In the genomic region with DNA sequence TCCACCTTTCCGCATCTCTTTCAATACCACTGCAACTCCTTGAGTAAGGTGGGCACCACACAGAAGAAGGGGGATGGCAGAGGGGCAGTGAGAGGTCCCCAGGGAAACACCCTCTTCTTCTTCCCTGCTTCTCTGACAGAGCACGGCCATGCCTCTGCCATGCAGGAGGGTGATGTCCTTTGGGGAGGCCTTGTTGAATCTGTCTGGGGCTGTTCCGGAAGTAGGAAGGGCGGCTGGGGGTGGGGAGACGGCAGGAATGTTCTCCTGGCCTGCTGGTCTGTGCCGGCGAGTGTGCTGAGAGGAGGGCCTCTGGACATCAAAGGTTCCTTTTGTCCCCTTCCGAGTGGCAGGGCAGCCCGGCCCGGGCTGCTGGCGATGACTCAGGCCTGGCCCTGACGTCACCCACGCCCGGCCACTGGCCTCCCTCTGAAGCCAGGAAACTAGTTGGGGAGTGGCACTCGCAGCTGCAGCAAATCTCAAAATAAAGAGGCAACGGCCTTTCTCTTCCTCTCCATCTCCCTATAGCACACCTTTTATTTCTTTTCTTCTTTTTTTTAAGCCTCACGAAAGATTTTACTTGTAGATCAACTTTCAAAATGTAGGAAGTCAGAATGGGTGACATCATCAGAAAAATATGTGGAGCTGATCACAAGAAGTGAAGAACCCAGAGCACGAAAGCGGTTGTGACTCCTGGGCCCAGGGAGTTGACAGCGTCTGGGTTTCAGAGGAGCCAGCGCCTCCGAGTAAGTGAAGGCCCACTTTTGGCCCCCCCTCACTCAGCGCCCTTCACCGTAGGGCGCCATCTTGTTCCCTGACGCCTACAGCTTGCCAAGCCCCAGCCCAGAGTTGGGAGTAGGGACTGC, we compare ENCODE assay signal across 1 cellular context.
A peak's percentile ranks its signal among the peaks of the same experiment; 100 is the strongest.
TF ChIP-seq lines count a peak whose summit lies in the region.

A gene with protein sequence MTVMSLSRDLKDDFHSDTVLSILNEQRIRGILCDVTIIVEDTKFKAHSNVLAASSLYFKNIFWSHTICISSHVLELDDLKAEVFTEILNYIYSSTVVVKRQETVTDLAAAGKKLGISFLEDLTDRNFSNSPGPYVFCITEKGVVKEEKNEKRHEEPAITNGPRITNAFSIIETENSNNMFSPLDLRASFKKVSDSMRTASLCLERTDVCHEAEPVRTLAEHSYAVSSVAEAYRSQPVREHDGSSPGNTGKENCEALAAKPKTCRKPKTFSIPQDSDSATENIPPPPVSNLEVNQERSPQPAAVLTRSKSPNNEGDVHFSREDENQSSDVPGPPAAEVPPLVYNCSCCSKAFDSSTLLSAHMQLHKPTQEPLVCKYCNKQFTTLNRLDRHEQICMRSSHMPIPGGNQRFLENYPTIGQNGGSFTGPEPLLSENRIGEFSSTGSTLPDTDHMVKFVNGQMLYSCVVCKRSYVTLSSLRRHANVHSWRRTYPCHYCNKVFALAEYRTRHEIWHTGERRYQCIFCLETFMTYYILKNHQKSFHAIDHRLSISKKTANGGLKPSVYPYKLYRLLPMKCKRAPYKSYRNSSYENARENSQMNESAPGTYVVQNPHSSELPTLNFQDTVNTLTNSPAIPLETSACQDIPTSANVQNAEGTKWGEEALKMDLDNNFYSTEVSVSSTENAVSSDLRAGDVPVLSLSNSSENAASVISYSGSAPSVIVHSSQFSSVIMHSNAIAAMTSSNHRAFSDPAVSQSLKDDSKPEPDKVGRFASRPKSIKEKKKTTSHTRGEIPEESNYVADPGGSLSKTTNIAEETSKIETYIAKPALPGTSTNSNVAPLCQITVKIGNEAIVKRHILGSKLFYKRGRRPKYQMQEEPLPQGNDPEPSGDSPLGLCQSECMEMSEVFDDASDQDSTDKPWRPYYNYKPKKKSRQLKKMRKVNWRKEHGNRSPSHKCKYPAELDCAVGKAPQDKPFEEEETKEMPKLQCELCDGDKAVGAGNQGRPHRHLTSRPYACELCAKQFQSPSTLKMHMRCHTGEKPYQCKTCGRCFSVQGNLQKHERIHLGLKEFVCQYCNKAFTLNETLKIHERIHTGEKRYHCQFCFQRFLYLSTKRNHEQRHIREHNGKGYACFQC (N-terminal part only) (plus strand): TSS at position 443 of the 863 bp plus-strand sequence. CDS start 73,885 bp downstream, outside the sequence.

TF ChIP-seq in WTC11, 78 proteins besides CTCF, POLR2A, EP300 and RAD21 (continued from another document):
- TF ChIP-seq, protein P1, sequence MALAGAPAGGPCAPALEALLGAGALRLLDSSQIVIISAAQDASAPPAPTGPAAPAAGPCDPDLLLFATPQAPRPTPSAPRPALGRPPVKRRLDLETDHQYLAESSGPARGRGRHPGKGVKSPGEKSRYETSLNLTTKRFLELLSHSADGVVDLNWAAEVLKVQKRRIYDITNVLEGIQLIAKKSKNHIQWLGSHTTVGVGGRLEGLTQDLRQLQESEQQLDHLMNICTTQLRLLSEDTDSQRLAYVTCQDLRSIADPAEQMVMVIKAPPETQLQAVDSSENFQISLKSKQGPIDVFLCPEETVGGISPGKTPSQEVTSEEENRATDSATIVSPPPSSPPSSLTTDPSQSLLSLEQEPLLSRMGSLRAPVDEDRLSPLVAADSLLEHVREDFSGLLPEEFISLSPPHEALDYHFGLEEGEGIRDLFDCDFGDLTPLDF (CRISPR knock-in tag; IDR thresholded peaks at IDR 0.05), result no peak
- TF ChIP-seq ESRRA (CRISPR knock-in tag; IDR thresholded peaks at IDR 0.05; ENCODE audit: borderline replicate concordance) (no peak), SP1 (CRISPR knock-in tag; conservative IDR thresholded peaks at IDR 0.05) (no peak), NFATC4 (CRISPR knock-in tag; IDR thresholded peaks at IDR 0.05) (no peak), NFE2L1 (CRISPR knock-in tag; IDR thresholded peaks at IDR 0.05) (0 out of 2 replicates have a peak, but pooled peaks have one; percentile 48), RORB (CRISPR knock-in tag; IDR thresholded peaks at IDR 0.05) (no peak), RELA (CRISPR knock-in tag; IDR thresholded peaks at IDR 0.05; ENCODE audit: borderline replicate concordance) (no peak), GABPB1 (CRISPR knock-in tag; IDR thresholded peaks at IDR 0.05) (peak; percentile 80), SMAD4 (CRISPR knock-in tag; IDR thresholded peaks at IDR 0.05) (no peak), ETV6 (CRISPR knock-in tag; IDR thresholded peaks at IDR 0.05) (peak; percentile 50; the same call in 1 of the 2 replicates), MXD4 (CRISPR knock-in tag; IDR thresholded peaks at IDR 0.05; ENCODE audit: borderline replicate concordance) (no peak; the same call in 1 of the 2 replicates), NR2C2 (CRISPR knock-in tag; IDR thresholded peaks at IDR 0.05) (no peak)
- TF ChIP-seq, protein P2, sequence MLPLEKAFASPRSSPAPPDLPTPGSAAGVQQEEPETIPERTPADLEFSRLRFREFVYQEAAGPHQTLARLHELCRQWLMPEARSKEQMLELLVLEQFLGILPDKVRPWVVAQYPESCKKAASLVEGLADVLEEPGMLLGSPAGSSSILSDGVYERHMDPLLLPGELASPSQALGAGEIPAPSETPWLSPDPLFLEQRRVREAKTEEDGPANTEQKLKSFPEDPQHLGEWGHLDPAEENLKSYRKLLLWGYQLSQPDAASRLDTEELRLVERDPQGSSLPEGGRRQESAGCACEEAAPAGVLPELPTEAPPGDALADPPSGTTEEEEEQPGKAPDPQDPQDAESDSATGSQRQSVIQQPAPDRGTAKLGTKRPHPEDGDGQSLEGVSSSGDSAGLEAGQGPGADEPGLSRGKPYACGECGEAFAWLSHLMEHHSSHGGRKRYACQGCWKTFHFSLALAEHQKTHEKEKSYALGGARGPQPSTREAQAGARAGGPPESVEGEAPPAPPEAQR (CRISPR knock-in tag; IDR thresholded peaks at IDR 0.05), result no peak
- TF ChIP-seq, protein P3, sequence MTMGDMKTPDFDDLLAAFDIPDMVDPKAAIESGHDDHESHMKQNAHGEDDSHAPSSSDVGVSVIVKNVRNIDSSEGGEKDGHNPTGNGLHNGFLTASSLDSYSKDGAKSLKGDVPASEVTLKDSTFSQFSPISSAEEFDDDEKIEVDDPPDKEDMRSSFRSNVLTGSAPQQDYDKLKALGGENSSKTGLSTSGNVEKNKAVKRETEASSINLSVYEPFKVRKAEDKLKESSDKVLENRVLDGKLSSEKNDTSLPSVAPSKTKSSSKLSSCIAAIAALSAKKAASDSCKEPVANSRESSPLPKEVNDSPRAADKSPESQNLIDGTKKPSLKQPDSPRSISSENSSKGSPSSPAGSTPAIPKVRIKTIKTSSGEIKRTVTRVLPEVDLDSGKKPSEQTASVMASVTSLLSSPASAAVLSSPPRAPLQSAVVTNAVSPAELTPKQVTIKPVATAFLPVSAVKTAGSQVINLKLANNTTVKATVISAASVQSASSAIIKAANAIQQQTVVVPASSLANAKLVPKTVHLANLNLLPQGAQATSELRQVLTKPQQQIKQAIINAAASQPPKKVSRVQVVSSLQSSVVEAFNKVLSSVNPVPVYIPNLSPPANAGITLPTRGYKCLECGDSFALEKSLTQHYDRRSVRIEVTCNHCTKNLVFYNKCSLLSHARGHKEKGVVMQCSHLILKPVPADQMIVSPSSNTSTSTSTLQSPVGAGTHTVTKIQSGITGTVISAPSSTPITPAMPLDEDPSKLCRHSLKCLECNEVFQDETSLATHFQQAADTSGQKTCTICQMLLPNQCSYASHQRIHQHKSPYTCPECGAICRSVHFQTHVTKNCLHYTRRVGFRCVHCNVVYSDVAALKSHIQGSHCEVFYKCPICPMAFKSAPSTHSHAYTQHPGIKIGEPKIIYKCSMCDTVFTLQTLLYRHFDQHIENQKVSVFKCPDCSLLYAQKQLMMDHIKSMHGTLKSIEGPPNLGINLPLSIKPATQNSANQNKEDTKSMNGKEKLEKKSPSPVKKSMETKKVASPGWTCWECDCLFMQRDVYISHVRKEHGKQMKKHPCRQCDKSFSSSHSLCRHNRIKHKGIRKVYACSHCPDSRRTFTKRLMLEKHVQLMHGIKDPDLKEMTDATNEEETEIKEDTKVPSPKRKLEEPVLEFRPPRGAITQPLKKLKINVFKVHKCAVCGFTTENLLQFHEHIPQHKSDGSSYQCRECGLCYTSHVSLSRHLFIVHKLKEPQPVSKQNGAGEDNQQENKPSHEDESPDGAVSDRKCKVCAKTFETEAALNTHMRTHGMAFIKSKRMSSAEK (CRISPR knock-in tag; IDR thresholded peaks at IDR 0.05; ENCODE audit: borderline replicate concordance), result no peak
- TF ChIP-seq, protein P4, sequence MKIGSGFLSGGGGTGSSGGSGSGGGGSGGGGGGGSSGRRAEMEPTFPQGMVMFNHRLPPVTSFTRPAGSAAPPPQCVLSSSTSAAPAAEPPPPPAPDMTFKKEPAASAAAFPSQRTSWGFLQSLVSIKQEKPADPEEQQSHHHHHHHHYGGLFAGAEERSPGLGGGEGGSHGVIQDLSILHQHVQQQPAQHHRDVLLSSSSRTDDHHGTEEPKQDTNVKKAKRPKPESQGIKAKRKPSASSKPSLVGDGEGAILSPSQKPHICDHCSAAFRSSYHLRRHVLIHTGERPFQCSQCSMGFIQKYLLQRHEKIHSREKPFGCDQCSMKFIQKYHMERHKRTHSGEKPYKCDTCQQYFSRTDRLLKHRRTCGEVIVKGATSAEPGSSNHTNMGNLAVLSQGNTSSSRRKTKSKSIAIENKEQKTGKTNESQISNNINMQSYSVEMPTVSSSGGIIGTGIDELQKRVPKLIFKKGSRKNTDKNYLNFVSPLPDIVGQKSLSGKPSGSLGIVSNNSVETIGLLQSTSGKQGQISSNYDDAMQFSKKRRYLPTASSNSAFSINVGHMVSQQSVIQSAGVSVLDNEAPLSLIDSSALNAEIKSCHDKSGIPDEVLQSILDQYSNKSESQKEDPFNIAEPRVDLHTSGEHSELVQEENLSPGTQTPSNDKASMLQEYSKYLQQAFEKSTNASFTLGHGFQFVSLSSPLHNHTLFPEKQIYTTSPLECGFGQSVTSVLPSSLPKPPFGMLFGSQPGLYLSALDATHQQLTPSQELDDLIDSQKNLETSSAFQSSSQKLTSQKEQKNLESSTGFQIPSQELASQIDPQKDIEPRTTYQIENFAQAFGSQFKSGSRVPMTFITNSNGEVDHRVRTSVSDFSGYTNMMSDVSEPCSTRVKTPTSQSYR (CRISPR knock-in tag; IDR thresholded peaks at IDR 0.05), result peak; percentile 75; the same call in 1 of the 2 replicates
- TF ChIP-seq, protein P5, sequence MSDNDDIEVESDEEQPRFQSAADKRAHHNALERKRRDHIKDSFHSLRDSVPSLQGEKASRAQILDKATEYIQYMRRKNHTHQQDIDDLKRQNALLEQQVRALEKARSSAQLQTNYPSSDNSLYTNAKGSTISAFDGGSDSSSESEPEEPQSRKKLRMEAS (CRISPR knock-in tag; IDR thresholded peaks at IDR 0.05), result 0 out of 2 replicates have a peak, but pooled peaks have one; percentile 36
- TF ChIP-seq, protein P6, sequence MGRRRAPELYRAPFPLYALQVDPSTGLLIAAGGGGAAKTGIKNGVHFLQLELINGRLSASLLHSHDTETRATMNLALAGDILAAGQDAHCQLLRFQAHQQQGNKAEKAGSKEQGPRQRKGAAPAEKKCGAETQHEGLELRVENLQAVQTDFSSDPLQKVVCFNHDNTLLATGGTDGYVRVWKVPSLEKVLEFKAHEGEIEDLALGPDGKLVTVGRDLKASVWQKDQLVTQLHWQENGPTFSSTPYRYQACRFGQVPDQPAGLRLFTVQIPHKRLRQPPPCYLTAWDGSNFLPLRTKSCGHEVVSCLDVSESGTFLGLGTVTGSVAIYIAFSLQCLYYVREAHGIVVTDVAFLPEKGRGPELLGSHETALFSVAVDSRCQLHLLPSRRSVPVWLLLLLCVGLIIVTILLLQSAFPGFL (CRISPR knock-in tag; IDR thresholded peaks at IDR 0.05; ENCODE audit: borderline replicate concordance), result no peak
